In genomic region chr11:124265034-124265433, GRCh38 we compare ENCODE assay signal across 7 cellular contexts. TPM values are rescaled to one million over a fixed set of nuclear protein-coding genes. Genes with fewer than 3 reads are reported as not detected.
"Had no signal": no experiment of that assay in that cellular context is flagged by ENCODE, and none has a peak within 500 bp of the region (broad histone marks: within the 10 kb centered on the region; RNA-seq: fewer than 3 reads in every experiment).

No MANE protein-coding gene starts in this region.

RNA-seq across cellular contexts. Expression of gene OR8G5, which starts 8.9 kb away (rescaled TPM):
- total RNA-seq: HepG2, HT1080, IMR-90, M059J, SK-MEL-5 had no signal
- polyA plus RNA-seq: HepG2, IMR-90, SK-N-SH had no signal

RNA-seq across cellular contexts. Expression of gene OR8G1, which starts 24.1 kb away (rescaled TPM):
- total RNA-seq: HepG2, HT1080, IMR-90, M059J, PC-3, SK-MEL-5 had no signal
- polyA plus RNA-seq: HepG2, IMR-90, SK-N-SH had no signal

RNA-seq across cellular contexts. Expression of gene OR8D1, which starts 48.7 kb away (rescaled TPM):
- total RNA-seq: HepG2, HT1080, IMR-90, M059J, PC-3, SK-MEL-5 had no signal
- polyA plus RNA-seq: HepG2, IMR-90, SK-N-SH had no signal

RNA-seq across cellular contexts. Expression of gene OR8D2, which starts 55.0 kb away (rescaled TPM):
- total RNA-seq: HepG2, HT1080, IMR-90, M059J, PC-3, SK-MEL-5 had no signal
- polyA plus RNA-seq: HepG2, IMR-90, SK-N-SH had no signal
